8 cellular contexts compared by ENCODE assay signal in the genomic region with DNA sequence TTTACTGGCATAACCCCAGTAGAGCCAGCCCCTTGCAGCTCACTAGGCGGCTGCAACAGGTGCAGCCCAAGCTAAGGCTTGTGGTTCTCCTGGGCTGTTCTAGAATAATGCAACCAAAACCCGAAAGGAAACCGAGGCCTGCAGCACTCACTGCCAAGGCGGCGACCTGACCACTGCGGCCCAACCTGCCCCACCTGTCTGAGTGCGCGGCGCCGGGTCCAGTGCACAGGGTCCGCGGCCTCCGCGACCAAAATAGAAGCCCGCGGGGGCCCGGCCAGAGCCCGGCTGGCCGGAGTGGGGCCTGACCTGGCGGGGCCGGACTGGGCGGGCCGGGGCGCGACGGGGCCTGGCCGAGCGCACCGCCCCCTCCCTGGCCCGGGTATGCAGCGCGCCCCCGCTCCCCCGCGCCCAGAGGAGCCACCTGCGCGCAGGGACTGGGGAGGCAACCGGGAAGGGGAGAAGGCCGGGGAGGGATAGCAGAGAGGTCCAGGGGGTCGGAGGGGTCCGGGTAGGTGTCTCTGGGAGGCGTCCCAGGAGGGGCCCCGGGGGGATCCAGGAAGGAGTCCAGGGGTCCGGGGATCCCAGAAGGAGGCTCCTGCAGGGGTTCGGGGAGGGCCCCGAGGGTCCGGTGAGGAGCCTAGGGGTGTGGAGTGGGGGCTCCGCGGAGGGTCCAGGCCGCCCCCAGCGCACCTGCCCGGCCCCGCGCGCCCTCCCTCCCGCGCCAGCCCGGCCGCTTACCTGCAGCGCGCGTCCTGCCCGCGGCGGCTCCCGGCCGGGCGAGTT. TPM values are rescaled to one million over a fixed set of nuclear protein-coding genes. Genes with fewer than 3 reads are reported as not detected.
DNase-seq lines count a peak whose midpoint lies in the region; ATAC-seq and TF ChIP-seq lines count a peak whose summit lies in the region.

No MANE protein-coding gene starts in this region.

- H2AFZ ChIP-seq in neural cell (ENCODE audit: low read depth, low read length), result no peak overlapping the region

- no peaks in the 10 kb centered on the region for H3K27me3 Mint-ChIP-seq in T-helper 1 cell treated with Interleukin-12 subunit alpha and Interleukin-12 subunit beta and Interleukin-4 antibody, amounts not matched to agents 30 μg/mL and 1 μg/mL, for 36 hours (ENCODE audit: low read depth)

- H3K4me3 ChIP-seq in GM12864 (ENCODE audit: low read depth, low read length) (peak overlapping the region; percentile 92), HEK293 (ENCODE audit: low read depth, low read length) (peak overlapping the region; percentile 68), esophagus (ENCODE audit: low read depth in 1 of 2, low read length in 2 of 2) (peak overlapping the region; percentile 78 to 97), neural cell (ENCODE audit: low read length) (peak overlapping the region; percentile 78)

- H3K9me2 ChIP-seq in neural cell (ENCODE audit: insufficient read depth, low read length), result no peaks in the 10 kb centered on the region

- H3K79me2 ChIP-seq in neural cell (replicated peaks; ENCODE audit: insufficient read depth, low read length), result peaks cover 60% of the 10 kb centered on the region

- H3K9me3 ChIP-seq in HEK293 (ENCODE audit: control insufficient read depth, insufficient read depth, low read depth, low read length) (no peaks in the 10 kb centered on the region), esophagus (ENCODE audit: control insufficient read depth in 2 of 2, insufficient read depth in 1 of 2, low read depth in 1 of 2, low read length in 1 of 2) (no peaks in the 10 kb centered on the region), neural cell (ENCODE audit: low read length) (no peaks in the 10 kb centered on the region)

- H3K4me3 Mint-ChIP-seq in T-helper 1 cell treated with Interleukin-12 subunit alpha and Interleukin-12 subunit beta and Interleukin-4 antibody, amounts not matched to agents 30 μg/mL and 1 μg/mL, for 36 hours, result peak overlapping the region; percentile 99

- peaks cover 26% of the 10 kb centered on the region for H3K36me3 Mint-ChIP-seq in T-helper 1 cell treated with Interleukin-12 subunit alpha and Interleukin-12 subunit beta and Interleukin-4 antibody, amounts not matched to agents 30 μg/mL and 1 μg/mL, for 36 hours (ENCODE audit: low read depth)

- no peaks in the 10 kb centered on the region for H3K9me3 Mint-ChIP-seq in T-helper 1 cell treated with Interleukin-12 subunit alpha and Interleukin-12 subunit beta and Interleukin-4 antibody, amounts not matched to agents 30 μg/mL and 1 μg/mL, for 36 hours

- peak overlapping the region; percentile 93 for H3K9ac ChIP-seq in neural cell (ENCODE audit: low read length)

- no peak for ATAC-seq in HG03457 (IDR thresholded peaks at IDR 0.05; ENCODE audit: unreplicated experiment)

- peak overlapping the region; percentile 53; the same call in 1 of the 2 replicates for H3K27ac ChIP-seq in HEK293 (ENCODE audit: extremely low read depth, low read depth, low read length)
- peak overlapping the region; percentile 45 to 47 for H3K27ac ChIP-seq in esophagus (ENCODE audit: low read depth in 2 of 2, low read length in 1 of 2)
- peak overlapping the region; percentile 72 for H3K27ac ChIP-seq in neural cell (ENCODE audit: low read length)

- CTCF ChIA-PET in HEK293 (lab: Yijun Ruan, JAX), result interaction anchor here (0.6 to 1.0 kb wide), 2 partner anchors 33 to 67 kb away, joined by 3 read pairs; no protein-coding TSS in a partner anchor

- DNase-seq in GM12864 (ENCODE audit: low read depth), result no peak
- no peak for DNase-seq in NCI-H2107 treated with DMSO at 0.1 percent for 48 hours (lab: John Stamatoyannopoulos, UW; ENCODE audit: unreplicated experiment)
- DNase-seq in HK-2 (ENCODE audit: unreplicated experiment), result no peak

- POLR2A ChIA-PET in HEK293 (lab: Yijun Ruan, JAX), result no interaction called here

- H3K4me2 ChIP-seq in neural cell (ENCODE audit: low read length), result peak overlapping the region; percentile 76

- H3F3A ChIP-seq in neural cell (ENCODE audit: insufficient read depth, low read length, poor library complexity, severe bottlenecking), result no peaks in the 10 kb centered on the region

- TF ChIP-seq RAD21 in neural cell (conservative IDR thresholded peaks at IDR 0.05), result peak; percentile 14

- H3K27me3 ChIP-seq in esophagus (ENCODE audit: control insufficient read depth in 1 of 2, insufficient read depth in 2 of 2, low read length in 2 of 2) (no peaks in the 10 kb centered on the region), neural cell (ENCODE audit: insufficient read depth, low read depth, low read length) (no peaks in the 10 kb centered on the region)

- TF ChIP-seq EP300 in neural cell (conservative IDR thresholded peaks at IDR 0.05; ENCODE audit: poor library complexity, severe bottlenecking), result no peak

- H3K36me3 ChIP-seq in HEK293 (ENCODE audit: control insufficient read depth in 2 of 2, insufficient read depth in 1 of 2, low read length in 2 of 2) (no peaks in the 10 kb centered on the region), esophagus (ENCODE audit: control insufficient read depth in 2 of 2, insufficient read depth in 2 of 2, low read length in 1 of 2) (no peaks in the 10 kb centered on the region), neural cell (ENCODE audit: insufficient read depth, low read length) (no peaks in the 10 kb centered on the region)

- 1 to 2% methylated on average over 41 to 68 of the region's 68 CpGs for WGBS in esophagus, 2 donors

- H3K4me1 ChIP-seq in HEK293 (ENCODE audit: control insufficient read depth, insufficient read depth, low read length) (peaks cover 2% of the 10 kb centered on the region; the same call in 1 of the 2 replicates), esophagus (ENCODE audit: control insufficient read depth in 2 of 2, insufficient read depth in 2 of 2, low read length in 1 of 2) (peaks cover 15 to 37% of the 10 kb centered on the region in 2 donors)

- H4K20me1 ChIP-seq in neural cell (ENCODE audit: insufficient read depth), result no peaks in the 10 kb centered on the region

- peak overlapping the region; percentile 96 for H3K27ac Mint-ChIP-seq in T-helper 1 cell treated with Interleukin-12 subunit alpha and Interleukin-12 subunit beta and Interleukin-4 antibody, amounts not matched to agents 30 μg/mL and 1 μg/mL, for 36 hours

- H3K4me1 Mint-ChIP-seq in T-helper 1 cell treated with Interleukin-12 subunit alpha and Interleukin-12 subunit beta and Interleukin-4 antibody, amounts not matched to agents 30 μg/mL and 1 μg/mL, for 36 hours (ENCODE audit: low read depth), result peaks cover 80% of the 10 kb centered on the region

- TF ChIP-seq CTCF in GM12864 (IDR thresholded peaks at IDR 0.05; ENCODE audit: low read depth, low read length, missing control alignments), result no peak
- TF ChIP-seq CTCF in HEK293 (tag by site-specific recombination; IDR thresholded peaks at IDR 0.05), result no peak
- TF ChIP-seq CTCF in neural cell (IDR thresholded peaks at IDR 0.05; ENCODE audit: poor library complexity, severe bottlenecking), result no peak

TF ChIP-seq in HEK293, 187 proteins besides CTCF, POLR2A, EP300 and RAD21 (continues in another document):
- TF ChIP-seq ZNF416 (tag by site-specific recombination; IDR thresholded peaks at IDR 0.05) (no peak), ZNF391 (tag by site-specific recombination; IDR thresholded peaks at IDR 0.05; ENCODE audit: borderline replicate concordance, low read depth) (no peak), ZNF529 (tag by site-specific recombination; IDR thresholded peaks at IDR 0.05; ENCODE audit: insufficient replicate concordance) (no peak), ZFHX2 (tag by site-specific recombination; conservative IDR thresholded peaks at IDR 0.05) (no peak), ZNF621 (tag by site-specific recombination; IDR thresholded peaks at IDR 0.05) (no peak), ZNF335 (tag by site-specific recombination; conservative IDR thresholded peaks at IDR 0.05) (0 out of 2 replicates have a peak, but pooled peaks have one; percentile 27), IKZF3 (tag by site-specific recombination; IDR thresholded peaks at IDR 0.05) (no peak), GLI4 (tag by site-specific recombination; IDR thresholded peaks at IDR 0.05) (no peak)
- TF ChIP-seq, protein P1, sequence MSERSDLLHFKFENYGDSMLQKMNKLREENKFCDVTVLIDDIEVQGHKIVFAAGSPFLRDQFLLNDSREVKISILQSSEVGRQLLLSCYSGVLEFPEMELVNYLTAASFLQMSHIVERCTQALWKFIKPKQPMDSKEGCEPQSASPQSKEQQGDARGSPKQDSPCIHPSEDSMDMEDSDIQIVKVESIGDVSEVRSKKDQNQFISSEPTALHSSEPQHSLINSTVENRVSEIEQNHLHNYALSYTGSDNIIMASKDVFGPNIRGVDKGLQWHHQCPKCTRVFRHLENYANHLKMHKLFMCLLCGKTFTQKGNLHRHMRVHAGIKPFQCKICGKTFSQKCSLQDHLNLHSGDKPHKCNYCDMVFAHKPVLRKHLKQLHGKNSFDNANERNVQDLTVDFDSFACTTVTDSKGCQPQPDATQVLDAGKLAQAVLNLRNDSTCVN (tag by site-specific recombination; optimal IDR thresholded peaks at IDR 0.05), result peak; percentile 53

TF ChIP-seq in neural cell, 6 proteins besides CTCF, POLR2A, EP300 and RAD21:
- TF ChIP-seq MXI1 (conservative IDR thresholded peaks at IDR 0.05; ENCODE audit: poor library complexity, severe bottlenecking), result no peak

RNA-seq across cellular contexts. Expression of a gene that starts 0.5 kb away (rescaled TPM):
- polyA plus RNA-seq in esophagus (10 to 100 TPM; 17.1 to 33.4 TPM), neural cell (34.0 and 40.9 TPM in 2 replicates)
- 47.5 and 67.0 TPM in 2 replicates for polyA minus RNA-seq in neural cell
